In the genomic region with DNA sequence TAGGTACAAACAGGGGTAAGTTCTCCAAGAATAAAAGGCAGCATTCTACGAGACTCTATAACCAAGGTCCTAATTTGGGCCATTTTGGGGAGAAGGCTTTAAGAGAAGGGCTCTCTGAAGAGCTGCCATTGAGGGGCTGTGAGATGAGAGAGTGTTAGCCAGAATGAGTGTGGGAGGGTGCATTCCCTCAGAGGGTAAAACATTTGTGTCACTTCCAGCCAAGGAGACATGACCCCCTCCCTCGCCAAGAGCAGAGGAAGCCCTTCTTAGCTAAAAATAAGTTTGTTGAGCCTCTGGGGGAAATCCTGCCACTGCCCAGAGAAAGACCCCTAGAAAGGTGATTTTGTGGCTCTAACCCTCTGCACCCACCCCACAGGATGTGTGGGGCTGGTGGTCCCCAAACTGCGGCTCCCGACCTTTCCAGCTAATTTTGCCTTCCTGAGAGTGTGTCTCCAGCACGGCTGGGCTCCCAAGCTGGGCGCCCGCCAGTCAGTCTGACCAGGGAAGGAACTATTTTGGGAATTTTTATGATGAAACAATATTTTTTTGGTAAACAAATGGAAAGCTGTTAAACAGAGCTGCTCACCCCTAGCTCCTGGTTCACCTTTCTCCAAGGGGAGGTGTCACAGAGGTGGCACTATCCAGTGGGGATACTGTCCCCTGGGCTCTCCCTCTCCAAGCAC, we compare ENCODE assay signal across 22 cellular contexts.
A peak's percentile ranks its signal among the peaks of the same experiment; 100 is the strongest.
DNase-seq lines count a peak whose midpoint lies in the region; ATAC-seq and TF ChIP-seq lines count a peak whose summit lies in the region.
"Had no signal": no experiment of that assay in that cellular context is flagged by ENCODE, and none has a peak within 500 bp of the region (broad histone marks: within the 10 kb centered on the region; RNA-seq: fewer than 3 reads in every experiment).

No MANE protein-coding gene starts in this region.

- intact Hi-C loops in PC-3 (cut with micrococcal nuclease) (no loop called here), left cardiac atrium (cut with DNase I) (no loop called here), sciatic nerve (cut with DNase I) (no loop called here)

- TF ChIP-seq CTCF in AG10803 (conservative IDR thresholded peaks at IDR 0.05; ENCODE audit: low read length) (no peak), PC-3 (conservative IDR thresholded peaks at IDR 0.05; ENCODE audit: low read depth, low read length) (no peak)

- no peak overlapping the region for H3K4me2 ChIP-seq in PC-3 (ENCODE audit: low read length)
- H3K4me2 ChIP-seq: hepatocyte had no signal

- H3K27ac ChIP-seq in PC-3 (ENCODE audit: low read length), result no peak overlapping the region
- H3K27ac ChIP-seq: esophagus muscularis mucosa, hepatocyte, parathyroid adenoma had no signal

- H3K4me3 ChIP-seq in AG10803 (ENCODE audit: low read length) (no peak overlapping the region), PC-3 (ENCODE audit: low read length) (no peak overlapping the region)
- H3K4me3 ChIP-seq: esophagus muscularis mucosa, hepatocyte had no signal

- H3K79me2 ChIP-seq in PC-3 (ENCODE audit: low read length), result no peaks in the 10 kb centered on the region
- H3K79me2 ChIP-seq: hepatocyte, parathyroid adenoma had no signal

- POLR2A ChIA-PET in PC-3 (lab: Charles Lee; ENCODE audit: unreplicated experiment), result interaction anchor here (0.6 kb wide), 1 partner anchor 189 kb away, joined by 3 read pairs; no protein-coding TSS in a partner anchor

- H3F3A ChIP-seq in PC-3 (ENCODE audit: low read length, unreplicated experiment), result no peaks in the 10 kb centered on the region

- H3K36me3 ChIP-seq in PC-3 (ENCODE audit: low read depth, low read length), result no peaks in the 10 kb centered on the region
- H3K36me3 ChIP-seq: esophagus muscularis mucosa had no signal

- H2AFZ ChIP-seq in PC-3 (ENCODE audit: low read length), result no peak overlapping the region
- H2AFZ ChIP-seq: hepatocyte, parathyroid adenoma had no signal

- DNase-seq in AG10803 (ENCODE audit: low read depth) (peak; percentile 64), PC-3 (peak; percentile 19), left cardiac atrium (peak; percentile 29), sciatic nerve (ENCODE audit: low spot score) (no peak), foreskin melanocyte (no peak), SIG-M5 (lab: John Stamatoyannopoulos, UW) (no peak), NAMALWA (ENCODE audit: low spot score) (no peak)
- DNase-seq: activated CD4-positive, alpha-beta T cell treated with anti-CD3 and anti-CD28 coated beads for 48 hours; activated CD8-positive, alpha-beta memory T cell treated with anti-CD3 and anti-CD28 coated beads, Interleukin-2, amount 50 U/mL, for 4 hours; activated gamma-delta T cell; amygdala; CD4-positive, alpha-beta memory T cell; cerebellar nuclear complex; effector memory CD4-positive, alpha-beta T cell; naive thymus-derived CD8-positive, alpha-beta T cell; NCI-H2029 treated with DMSO at 0.1 percent for 48 hours; small intestine; T-helper 1 cell had no signal

- CTCF ChIA-PET in PC-3 (lab: Charles Lee), result interaction anchor here (0.6 kb wide), 1 partner anchor 58 kb away, joined by 4 read pairs; no protein-coding TSS in a partner anchor

- H3K9me2 ChIP-seq in PC-3 (replicated peaks; ENCODE audit: low read length), result no peaks in the 10 kb centered on the region

- peaks cover 67% of the 10 kb centered on the region for H3K27me3 ChIP-seq in PC-3 (ENCODE audit: low read length)
- H3K27me3 ChIP-seq: esophagus muscularis mucosa, hepatocyte had no signal

- H3K9me3 ChIP-seq in PC-3 (ENCODE audit: low read length), result no peaks in the 10 kb centered on the region
- H3K9me3 ChIP-seq: esophagus muscularis mucosa had no signal

- 0 out of 2 replicates have a peak, but pooled peaks have one; percentile 24 for ATAC-seq in PC-3
- ATAC-seq in left cardiac atrium, result peak; percentile 31 to 47
- ATAC-seq in sciatic nerve, result peak; percentile 51
- no peak for ATAC-seq in GM18873 (IDR thresholded peaks at IDR 0.05; ENCODE audit: low FRiP score, unreplicated experiment)
- ATAC-seq: naive thymus-derived CD8-positive, alpha-beta T cell had no signal

- no TSS peak for BruUV-seq in PC-3 (replicated peaks; lab: Mats Ljungman, UMichigan)

- H3K9ac ChIP-seq in PC-3 (ENCODE audit: low read length), result no peak overlapping the region
- H3K9ac ChIP-seq: parathyroid adenoma had no signal

- no peaks in the 10 kb centered on the region for H4K20me1 ChIP-seq in PC-3 (ENCODE audit: low read length)

- H3K4me1 ChIP-seq in PC-3 (ENCODE audit: insufficient read depth, low read length), result 0 out of 2 replicates have a peak, but pooled peaks cover 4% of the 10 kb centered on the region
- H3K4me1 ChIP-seq: parathyroid adenoma had no signal

Comparison
In these comparisons a context has a peak if more than half of its experiments do, and no peak if none do; other contexts are left out.
1. DNase-seq: peak in AG10803 (single experiment), PC-3 (single experiment) and left cardiac atrium (single experiment); none in sciatic nerve (single experiment), foreskin melanocyte (single experiment), SIG-M5 (single experiment) and NAMALWA (single experiment).